ENCODE assay signal across 8 cellular contexts in the genomic region with DNA sequence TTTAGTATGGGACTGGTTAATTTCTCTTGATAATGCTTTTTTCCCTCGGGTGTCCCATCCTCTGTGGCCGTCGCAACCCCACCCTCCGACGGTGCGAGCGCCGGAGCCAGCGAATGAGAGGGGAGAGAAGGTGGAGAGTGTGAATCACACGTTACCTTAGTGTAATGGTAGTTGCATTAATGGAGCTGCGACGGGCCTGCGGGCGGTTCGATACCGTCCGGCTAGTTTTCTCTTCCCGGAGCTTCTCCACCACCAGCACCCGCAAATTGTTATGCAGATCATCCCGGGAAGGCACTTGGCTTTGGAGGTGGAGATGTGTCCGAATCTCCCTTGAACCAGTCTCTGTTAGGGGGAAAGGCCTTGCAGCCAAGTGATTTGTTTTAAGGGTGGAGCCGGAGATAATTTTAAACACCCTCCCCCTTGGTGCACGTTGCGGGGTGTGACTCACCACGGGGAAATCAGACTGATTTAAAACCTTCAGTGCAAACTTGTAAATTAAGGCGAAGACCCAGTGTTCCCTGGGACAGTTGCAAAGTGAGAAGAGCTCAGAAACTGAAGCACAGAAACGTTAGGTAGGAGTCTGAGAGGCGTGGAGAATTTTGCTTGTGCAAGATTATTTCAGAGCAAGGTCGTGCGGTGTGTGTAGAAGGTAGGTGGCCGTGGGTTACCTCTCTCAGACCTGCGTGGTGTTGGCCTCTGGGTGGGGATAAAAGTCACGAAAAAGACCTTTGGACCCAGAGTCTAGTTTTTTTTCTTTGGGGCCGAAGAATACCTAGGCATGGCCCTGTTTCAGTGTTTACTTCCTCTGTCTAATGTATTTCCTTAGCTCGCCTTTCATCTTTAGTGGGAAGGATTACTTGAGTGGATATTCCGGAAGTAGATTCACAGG. TPM values are rescaled to one million over a fixed set of nuclear protein-coding genes. Genes with fewer than 3 reads are reported as not detected.
DNase-seq lines count a peak whose midpoint lies in the region; ATAC-seq, FAIRE-seq and TF ChIP-seq lines count a peak whose summit lies in the region.

No MANE protein-coding gene starts in this region.

- peak; percentile 62 to 64 for ATAC-seq in CD4-positive, CD25-positive, alpha-beta regulatory T cell (ENCODE audit: low read depth in 2 of 2)
- ATAC-seq in GM19397 (IDR thresholded peaks at IDR 0.05; ENCODE audit: unreplicated experiment) (peak; percentile 21), HG03521 (IDR thresholded peaks at IDR 0.05; ENCODE audit: unreplicated experiment) (peak; percentile 25)

- peak overlapping the region; percentile 85 for H3K4me3 ChIP-seq in CD4-positive, CD25-positive, alpha-beta regulatory T cell (ENCODE audit: low read depth, low read length)
- H3K4me3 ChIP-seq in prostate gland, result peak overlapping the region; percentile 84 to 93

- peaks cover 53% of the 10 kb centered on the region for H3K4me1 ChIP-seq in CD4-positive, CD25-positive, alpha-beta regulatory T cell (ENCODE audit: control insufficient read depth, insufficient read depth, low read length, poor library complexity, severe bottlenecking)
- H3K4me1 ChIP-seq in prostate gland (replicated peaks), result peaks cover 7% of the 10 kb centered on the region

- TF ChIP-seq CTCF in prostate gland (IDR thresholded peaks at IDR 0.05), result no peak

- H3K4me3 Mint-ChIP-seq in CD4-positive, CD25-positive, alpha-beta regulatory T cell, result peak overlapping the region; percentile 92 to 96 (median 95)
- H3K4me3 Mint-ChIP-seq in activated naive CD4-positive, alpha-beta T cell treated with anti-CD3 and anti-CD28 coated beads, Interleukin-2, amount 10 ng/mL, durations not matched to agents 7 days and 5 days, result peak overlapping the region; percentile 80

- peaks cover 5% of the 10 kb centered on the region for H3K27me3 Mint-ChIP-seq in CD4-positive, CD25-positive, alpha-beta regulatory T cell
- H3K27me3 Mint-ChIP-seq in activated naive CD4-positive, alpha-beta T cell treated with anti-CD3 and anti-CD28 coated beads, Interleukin-2, amount 10 ng/mL, durations not matched to agents 7 days and 5 days, result no peaks in the 10 kb centered on the region

- H3K27me3 ChIP-seq in CD4-positive, CD25-positive, alpha-beta regulatory T cell (ENCODE audit: control insufficient read depth, insufficient read depth, low read length), result no peaks in the 10 kb centered on the region
- no peaks in the 10 kb centered on the region for H3K27me3 ChIP-seq in prostate gland (replicated peaks; ENCODE audit: insufficient read depth)

- peaks cover 40 to 66% (median 50%) of the 10 kb centered on the region in 4 donors for H3K4me1 Mint-ChIP-seq in CD4-positive, CD25-positive, alpha-beta regulatory T cell
- peaks cover 65% of the 10 kb centered on the region for H3K4me1 Mint-ChIP-seq in activated naive CD4-positive, alpha-beta T cell treated with anti-CD3 and anti-CD28 coated beads, Interleukin-2, amount 10 ng/mL, durations not matched to agents 7 days and 5 days

- peaks cover 1% of the 10 kb centered on the region for H3K36me3 Mint-ChIP-seq in CD4-positive, CD25-positive, alpha-beta regulatory T cell
- peaks cover 11% of the 10 kb centered on the region for H3K36me3 Mint-ChIP-seq in activated naive CD4-positive, alpha-beta T cell treated with anti-CD3 and anti-CD28 coated beads, Interleukin-2, amount 10 ng/mL, durations not matched to agents 7 days and 5 days

- H3K9me3 ChIP-seq in CD4-positive, CD25-positive, alpha-beta regulatory T cell (ENCODE audit: control insufficient read depth in 2 of 2, low read length in 2 of 2), result no peaks in the 10 kb centered on the region
- H3K9me3 ChIP-seq in prostate gland, result no peaks in the 10 kb centered on the region

- FAIRE-seq in urothelium cell line (lab: Jason Lieb, UNC), result peak; percentile 52

- in situ Hi-C loops in SK-MEL-5 (cut with HindIII; ENCODE audit: low pct_unique_long_range_greater_than_20kb, low sequenced_read_pairs), result no loop called here

- peak; percentile 66 to 89 (median 77) for DNase-seq in CD4-positive, CD25-positive, alpha-beta regulatory T cell
- DNase-seq in SK-MEL-5 (ENCODE audit: low read depth, low spot score) (peak; percentile 54), cardiac septum (ENCODE audit: low spot score) (peak; percentile 85), prostate gland (ENCODE audit: low spot score) (peak; percentile 82), urothelium cell line (ENCODE audit: low spot score) (peak; percentile 71)
- DNase-seq in activated naive CD4-positive, alpha-beta T cell treated with anti-CD3 and anti-CD28 coated beads, Interleukin-2, amount 10 ng/mL, durations not matched to agents 7 days and 5 days, result peak; percentile 80

- WGBS in prostate gland, result 4% methylated on average over 36 of the region's 36 CpGs

- CTCF ChIA-PET in activated naive CD4-positive, alpha-beta T cell treated with anti-CD3 and anti-CD28 coated beads, Interleukin-2, amount 10 ng/mL, durations not matched to agents 7 days and 5 days (lab: Charles Lee), result interaction anchor here (0.8 to 4.2 kb wide), 8 partner anchors 13 to 278 kb away, joined by 3 to 29 read pairs (median 6); no protein-coding TSS in a partner anchor

- no peaks in the 10 kb centered on the region for H3K36me3 ChIP-seq in CD4-positive, CD25-positive, alpha-beta regulatory T cell (ENCODE audit: control insufficient read depth, insufficient read depth, low read length)
- no peaks in the 10 kb centered on the region for H3K36me3 ChIP-seq in prostate gland

- peak overlapping the region; percentile 93 to 97 (median 96) for H3K27ac Mint-ChIP-seq in CD4-positive, CD25-positive, alpha-beta regulatory T cell
- H3K27ac Mint-ChIP-seq in activated naive CD4-positive, alpha-beta T cell treated with anti-CD3 and anti-CD28 coated beads, Interleukin-2, amount 10 ng/mL, durations not matched to agents 7 days and 5 days, result peak overlapping the region; percentile 96

- intact Hi-C loops in cardiac septum (cut with DNase I), result loop anchor here (1.0 to 2.0 kb wide), 2 partner anchors 71 to 157 kb away; no protein-coding TSS in a partner anchor
- intact Hi-C loops in prostate gland (cut with DNase I), result loop anchor here (1.0 to 5.0 kb wide), 3 partner anchors 71 to 286 kb away; a partner anchor contains a TSS

- H3K9me3 Mint-ChIP-seq in CD4-positive, CD25-positive, alpha-beta regulatory T cell, result no peaks in the 10 kb centered on the region
- H3K9me3 Mint-ChIP-seq in activated naive CD4-positive, alpha-beta T cell treated with anti-CD3 and anti-CD28 coated beads, Interleukin-2, amount 10 ng/mL, durations not matched to agents 7 days and 5 days, result no peaks in the 10 kb centered on the region

- TF ChIP-seq POLR2A in prostate gland (IDR thresholded peaks at IDR 0.05), result peak; percentile 49

- peak overlapping the region; percentile 82 for H3K27ac ChIP-seq in CD4-positive, CD25-positive, alpha-beta regulatory T cell (ENCODE audit: insufficient read depth, low read length, poor library complexity, severe bottlenecking)
- peak overlapping the region; percentile 97 to 98 for H3K27ac ChIP-seq in prostate gland

RNA-seq across cellular contexts. Expression of a gene that starts 1.3 kb away (rescaled TPM):
- 122 TPM for total RNA-seq in CD4-positive, CD25-positive, alpha-beta regulatory T cell
- 10 to 100 TPM; 18.1 to 43.3 (median 28.0) TPM for polyA plus RNA-seq in CD4-positive, CD25-positive, alpha-beta regulatory T cell
- 10.2 and 10.9 TPM in 2 replicates for total RNA-seq in SK-MEL-5 (2014; rRNA removed; shearing (Covaris generic))
- polyA plus RNA-seq in SK-MEL-5 (2015; cell fraction: cytosol; rRNA removed), result 16.4 and 22.4 TPM in 2 replicates
- polyA plus RNA-seq in SK-MEL-5 (2015; cell fraction: nucleus; rRNA removed), result 22.1 and 27.2 TPM in 2 replicates
- total RNA-seq in cardiac septum (63.4 TPM), prostate gland (10 to 100 TPM; 69.7 to 92.5 TPM)

RNA-seq across cellular contexts. Expression of a gene that starts 43.9 kb away (rescaled TPM):
- total RNA-seq in CD4-positive, CD25-positive, alpha-beta regulatory T cell, result not detected
- polyA plus RNA-seq in CD4-positive, CD25-positive, alpha-beta regulatory T cell, result not detected
- 1.2 TPM in 2 replicates for total RNA-seq in SK-MEL-5 (2014; rRNA removed; shearing (Covaris generic))
- 1.8 and 2.0 TPM in 2 replicates for polyA plus RNA-seq in SK-MEL-5 (2015; cell fraction: cytosol; rRNA removed)
- 0.59 TPM in 1 of 2 replicates, not detected in the other for polyA plus RNA-seq in SK-MEL-5 (2015; cell fraction: nucleus; rRNA removed)
- total RNA-seq in cardiac septum (0.78 TPM), prostate gland (1 to 10 TPM in 1 of 2 donors, not detected in 1; 3.4 TPM)

Comparison
In these comparisons a context has a peak if more than half of its experiments do, and no peak if none do; other contexts are left out.
1. Peak in every context shown above with its lines: DNase-seq, ATAC-seq, H3K4me3 ChIP-seq and H3K27ac ChIP-seq.